In genomic region chr2:236281423-236281822, GRCh38 we compare ENCODE assay signal across 10 cellular contexts. TPM values are rescaled to one million over a fixed set of nuclear protein-coding genes. Genes with fewer than 3 reads are reported as not detected.
"Had no signal": no experiment of that assay in that cellular context is flagged by ENCODE, and none has a peak within 500 bp of the region (broad histone marks: within the 10 kb centered on the region; RNA-seq: fewer than 3 reads in every experiment).

No MANE protein-coding gene starts in this region.

- FAIRE-seq: HepG2 had no signal

- H3K9ac ChIP-seq: GM23248 had no signal

- H2AFZ ChIP-seq: GM23248 had no signal

- H3K4me3 ChIP-seq: GM23248 had no signal

- H3K27ac Mint-ChIP-seq: H9, IgD-negative memory B cell had no signal

- ATAC-seq: HepG2 had no signal

- H3K4me3 Mint-ChIP-seq: H9, IgD-negative memory B cell had no signal

- H3K27ac ChIP-seq: GM23248, HL-60 had no signal

- DNase-seq: GM23248, GOT3, H9, HCEC 1CT, KBM-7 had no signal

- H3K4me1 Mint-ChIP-seq: H9, IgD-negative memory B cell had no signal

RNA-seq across cellular contexts. Expression of gene ASB18, which starts 17.2 kb away (rescaled TPM):
- total RNA-seq: GM23248, H4, H9, HepG2, HT1080 had no signal
- polyA plus RNA-seq: GM23248, HepG2, IgD-negative memory B cell had no signal
